ENCODE assay signal across 13 cellular contexts in genomic region chr5:127419858-127420257, GRCh38.
DNase-seq lines count a peak whose midpoint lies in the region; ATAC-seq, FAIRE-seq and TF ChIP-seq lines count a peak whose summit lies in the region.
"Had no signal": no experiment of that assay in that cellular context is flagged by ENCODE, and none has a peak within 500 bp of the region (broad histone marks: within the 10 kb centered on the region; RNA-seq: fewer than 3 reads in every experiment).

No MANE protein-coding gene starts in this region.

- no peaks in the 10 kb centered on the region for H3K36me3 ChIP-seq in cardiac muscle cell
- H3K36me3 ChIP-seq in spleen = no peaks in the 10 kb centered on the region
- H3K36me3 ChIP-seq: BE2C had no signal

- H3K9me3 ChIP-seq in cardiac muscle cell (ENCODE audit: low read depth) (no peaks in the 10 kb centered on the region), spleen (no peaks in the 10 kb centered on the region)
- H3K9me3 ChIP-seq: BE2C, Caco-2 had no signal

- H3K27me3 ChIP-seq in cardiac muscle cell (no peaks in the 10 kb centered on the region), spleen (replicated peaks in 1 of 7) (no peaks in the 10 kb centered on the region)
- H3K27me3 ChIP-seq: BE2C had no signal

- H3K4me3 ChIP-seq in cardiac muscle cell (no peak overlapping the region), spleen (no peak overlapping the region)

- intact Hi-C loops in Right ventricle myocardium inferior (cut with DNase I) (no loop called here), spleen (cut with DNase I; ENCODE audit: low total_unique reads) (no loop called here)

- no peak for ATAC-seq in Right ventricle myocardium inferior
- ATAC-seq: CD8-positive, alpha-beta T cell had no signal

- TF ChIP-seq CTCF in cardiac muscle cell (IDR thresholded peaks at IDR 0.05; ENCODE audit: low read depth, low read length) (no peak), spleen (IDR thresholded peaks at IDR 0.05 in 8 of 11, conservative IDR thresholded peaks at IDR 0.05 in 3 of 11) (no peak)

- no peak for FAIRE-seq in frontal cortex (lab: Jason Lieb, UNC)
- FAIRE-seq: HTR-8/SVneo had no signal

- no peak for DNase-seq in cardiac muscle cell (ENCODE audit: low read depth in 1 of 2, low spot score in 1 of 2)
- no peak for DNase-seq in Right ventricle myocardium inferior (ENCODE audit: missing footprints)
- DNase-seq in spleen = peak; percentile 63
- DNase-seq in COLO829 (ENCODE audit: low spot score) = no peak
- DNase-seq in frontal cortex (ENCODE audit: low spot score in 2 of 2) = no peak
- DNase-seq in SIG-M5 treated with dmso at 0.1 percent for 504 hours (lab: John Stamatoyannopoulos, UW; ENCODE audit: unreplicated experiment) = no peak
- DNase-seq: BE2C; Caco-2; CD8-positive, alpha-beta T cell; HCEC 1CT; HFFc6 had no signal

- no peak for TF ChIP-seq POLR2A in spleen (IDR thresholded peaks at IDR 0.05)

- 90 to 95% (median 91%) methylated on average over 16 to 17 of the region's 17 CpGs for WGBS in spleen, 5 donors

- H3K4me1 ChIP-seq in cardiac muscle cell (ENCODE audit: low read depth) = peaks cover 35% of the 10 kb centered on the region
- H3K4me1 ChIP-seq in spleen = no peaks in the 10 kb centered on the region
- H3K4me1 ChIP-seq: BE2C had no signal

- H3K27ac ChIP-seq in cardiac muscle cell = peak overlapping the region; percentile 73
- peak overlapping the region; percentile 22 for H3K27ac ChIP-seq in cingulate gyrus (ENCODE audit: low read depth, low read length)
- no peak overlapping the region for H3K27ac ChIP-seq in spleen

Comparison
In these comparisons a context has a peak if more than half of its experiments do, and no peak if none do; other contexts are left out.
1. H3K27ac ChIP-seq: peak in cardiac muscle cell (single experiment) and cingulate gyrus (single experiment); none in spleen (0 of 8).